In genomic region chr11:58446294-58446693, GRCh38 we compare ENCODE assay signal across 2 cellular contexts.
TF ChIP-seq lines count a peak whose summit lies in the region.

No MANE protein-coding gene starts in this region.

TF ChIP-seq in HepG2, 621 proteins besides CTCF, POLR2A, EP300 and RAD21:
- TF ChIP-seq ZNF704 (CRISPR knock-in tag; IDR thresholded peaks at IDR 0.05; ENCODE audit: borderline replicate concordance) = no peak
- peak; percentile 64 for TF ChIP-seq NFE2L2 (IDR thresholded peaks at IDR 0.05; ENCODE audit: low read length)

TF ChIP-seq in K562, 482 proteins besides CTCF, POLR2A, EP300 and RAD21 (continues in another document):
- no peak for TF ChIP-seq HDAC3 (IDR thresholded peaks at IDR 0.05; ENCODE audit: borderline replicate concordance, partially characterized antibody)
- TF ChIP-seq ZNF785 (CRISPR knock-in tag; IDR thresholded peaks at IDR 0.05) = no peak
- TF ChIP-seq E2F8 (IDR thresholded peaks at IDR 0.05; ENCODE audit: low read depth, partially characterized antibody) = no peak
- peak; percentile 70 for TF ChIP-seq MAFF (IDR thresholded peaks at IDR 0.05; ENCODE audit: low read length)
- TF ChIP-seq DIDO1 (tag; IDR thresholded peaks at IDR 0.05; ENCODE audit: low read depth) = no peak
- no peak for TF ChIP-seq REST (CRISPR knock-in tag; IDR thresholded peaks at IDR 0.05; ENCODE audit: low read depth)
- TF ChIP-seq, protein P1, sequence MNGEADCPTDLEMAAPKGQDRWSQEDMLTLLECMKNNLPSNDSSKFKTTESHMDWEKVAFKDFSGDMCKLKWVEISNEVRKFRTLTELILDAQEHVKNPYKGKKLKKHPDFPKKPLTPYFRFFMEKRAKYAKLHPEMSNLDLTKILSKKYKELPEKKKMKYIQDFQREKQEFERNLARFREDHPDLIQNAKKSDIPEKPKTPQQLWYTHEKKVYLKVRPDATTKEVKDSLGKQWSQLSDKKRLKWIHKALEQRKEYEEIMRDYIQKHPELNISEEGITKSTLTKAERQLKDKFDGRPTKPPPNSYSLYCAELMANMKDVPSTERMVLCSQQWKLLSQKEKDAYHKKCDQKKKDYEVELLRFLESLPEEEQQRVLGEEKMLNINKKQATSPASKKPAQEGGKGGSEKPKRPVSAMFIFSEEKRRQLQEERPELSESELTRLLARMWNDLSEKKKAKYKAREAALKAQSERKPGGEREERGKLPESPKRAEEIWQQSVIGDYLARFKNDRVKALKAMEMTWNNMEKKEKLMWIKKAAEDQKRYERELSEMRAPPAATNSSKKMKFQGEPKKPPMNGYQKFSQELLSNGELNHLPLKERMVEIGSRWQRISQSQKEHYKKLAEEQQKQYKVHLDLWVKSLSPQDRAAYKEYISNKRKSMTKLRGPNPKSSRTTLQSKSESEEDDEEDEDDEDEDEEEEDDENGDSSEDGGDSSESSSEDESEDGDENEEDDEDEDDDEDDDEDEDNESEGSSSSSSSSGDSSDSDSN (IDR thresholded peaks at IDR 0.05; ENCODE audit: borderline replicate concordance in 1 of 2, low read depth in 2 of 2, low read length in 2 of 2) = no peak
- TF ChIP-seq ZNF316 (IDR thresholded peaks at IDR 0.05) = peak; percentile 66; the same call in 1 of the 2 replicates
- no peak for TF ChIP-seq SLC30A9 (CRISPR knock-in tag; IDR thresholded peaks at IDR 0.05)
- TF ChIP-seq NCOA1 (IDR thresholded peaks at IDR 0.05; ENCODE audit: low read depth) = no peak
- TF ChIP-seq, protein P2, sequence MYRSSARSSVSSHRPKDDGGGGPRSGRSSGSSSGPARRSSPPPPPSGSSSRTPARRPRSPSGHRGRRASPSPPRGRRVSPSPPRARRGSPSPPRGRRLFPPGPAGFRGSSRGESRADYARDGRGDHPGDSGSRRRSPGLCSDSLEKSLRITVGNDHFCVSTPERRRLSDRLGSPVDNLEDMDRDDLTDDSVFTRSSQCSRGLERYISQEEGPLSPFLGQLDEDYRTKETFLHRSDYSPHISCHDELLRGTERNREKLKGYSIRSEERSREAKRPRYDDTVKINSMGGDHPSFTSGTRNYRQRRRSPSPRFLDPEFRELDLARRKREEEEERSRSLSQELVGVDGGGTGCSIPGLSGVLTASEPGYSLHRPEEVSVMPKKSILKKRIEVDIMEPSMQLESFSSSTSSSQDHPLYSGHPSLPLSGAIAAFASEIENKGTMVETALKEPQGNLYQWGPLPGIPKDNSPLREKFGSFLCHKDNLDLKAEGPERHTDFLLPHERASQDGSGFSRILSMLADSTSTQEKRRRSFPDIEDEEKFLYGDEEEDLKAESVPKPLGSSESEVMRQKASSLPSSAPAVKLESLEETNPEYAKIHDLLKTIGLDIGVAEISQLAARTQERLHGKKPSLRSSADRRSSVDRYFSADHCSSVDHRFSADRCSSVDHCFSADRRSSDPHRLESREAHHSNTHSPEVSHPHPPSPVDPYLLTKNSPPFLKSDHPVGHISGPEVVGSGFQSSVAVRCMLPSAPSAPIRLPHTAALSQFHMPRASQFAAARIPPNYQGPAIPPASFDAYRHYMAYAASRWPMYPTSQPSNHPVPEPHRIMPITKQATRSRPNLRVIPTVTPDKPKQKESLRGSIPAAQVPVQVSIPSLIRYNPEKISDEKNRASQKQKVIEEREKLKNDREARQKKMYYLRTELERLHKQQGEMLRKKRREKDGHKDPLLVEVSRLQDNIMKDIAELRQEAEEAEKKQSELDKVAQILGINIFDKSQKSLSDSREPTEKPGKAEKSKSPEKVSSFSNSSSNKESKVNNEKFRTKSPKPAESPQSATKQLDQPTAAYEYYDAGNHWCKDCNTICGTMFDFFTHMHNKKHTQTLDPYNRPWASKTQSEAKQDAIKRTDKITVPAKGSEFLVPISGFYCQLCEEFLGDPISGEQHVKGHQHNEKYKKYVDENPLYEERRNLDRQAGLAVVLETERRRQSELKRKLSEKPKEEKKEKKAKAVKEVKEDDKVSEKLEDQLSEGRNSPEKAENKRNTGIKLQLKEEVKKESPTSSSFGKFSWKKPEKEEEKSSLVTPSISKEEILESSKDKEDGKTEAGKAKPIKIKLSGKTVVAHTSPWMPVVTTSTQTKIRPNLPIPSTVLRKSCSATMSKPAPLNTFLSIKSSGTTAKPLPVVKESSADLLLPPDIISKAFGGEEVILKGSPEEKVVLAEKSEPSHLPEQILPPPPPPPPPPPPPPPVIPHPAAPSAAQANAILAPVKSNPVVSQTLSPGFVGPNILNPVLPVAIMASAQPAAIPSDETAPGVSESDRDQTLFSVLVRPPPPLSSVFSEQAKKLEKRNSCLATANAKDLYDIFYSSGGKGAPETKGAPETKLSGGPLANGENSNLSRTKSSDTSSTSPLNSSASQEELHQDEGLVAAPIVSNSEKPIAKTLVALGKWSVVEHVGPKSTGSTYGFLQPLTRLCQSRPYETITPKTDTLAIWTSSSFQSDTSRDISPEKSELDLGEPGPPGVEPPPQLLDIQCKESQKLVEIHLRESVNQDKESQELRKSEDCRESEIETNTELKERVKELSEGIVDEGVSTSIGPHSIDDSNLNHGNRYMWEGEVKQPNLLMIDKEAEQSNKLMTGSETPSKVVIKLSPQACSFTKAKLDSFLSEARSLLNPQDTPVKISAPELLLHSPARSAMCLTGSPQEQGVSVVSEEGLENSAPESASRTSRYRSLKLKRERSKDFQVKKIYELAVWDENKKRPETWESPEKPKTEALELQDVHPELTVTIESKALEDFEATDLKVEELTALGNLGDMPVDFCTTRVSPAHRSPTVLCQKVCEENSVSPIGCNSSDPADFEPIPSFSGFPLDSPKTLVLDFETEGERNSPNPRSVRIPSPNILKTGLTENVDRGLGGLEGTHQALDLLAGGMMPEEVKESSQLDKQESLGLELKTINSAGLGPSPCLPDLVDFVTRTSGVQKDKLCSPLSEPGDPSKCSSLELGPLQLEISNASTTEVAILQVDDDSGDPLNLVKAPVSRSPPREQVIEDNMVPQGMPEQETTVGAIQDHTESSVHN (IDR thresholded peaks at IDR 0.05; ENCODE audit: borderline replicate concordance in 1 of 2, low read depth in 1 of 2) = no peak
- TF ChIP-seq HDAC2 (IDR thresholded peaks at IDR 0.05) = no peak
- TF ChIP-seq ZNF668 (CRISPR knock-in tag; IDR thresholded peaks at IDR 0.05) = no peak
- TF ChIP-seq KAT2B (IDR thresholded peaks at IDR 0.05; ENCODE audit: low read depth, low read length) = no peak
- TF ChIP-seq MAFK (IDR thresholded peaks at IDR 0.05; ENCODE audit: low read length) = peak; percentile 56; the same call in 1 of the 2 replicates
- TF ChIP-seq ZNF263 (CRISPR knock-in tag; IDR thresholded peaks at IDR 0.05; ENCODE audit: borderline replicate concordance) = no peak
- TF ChIP-seq, protein P3, sequence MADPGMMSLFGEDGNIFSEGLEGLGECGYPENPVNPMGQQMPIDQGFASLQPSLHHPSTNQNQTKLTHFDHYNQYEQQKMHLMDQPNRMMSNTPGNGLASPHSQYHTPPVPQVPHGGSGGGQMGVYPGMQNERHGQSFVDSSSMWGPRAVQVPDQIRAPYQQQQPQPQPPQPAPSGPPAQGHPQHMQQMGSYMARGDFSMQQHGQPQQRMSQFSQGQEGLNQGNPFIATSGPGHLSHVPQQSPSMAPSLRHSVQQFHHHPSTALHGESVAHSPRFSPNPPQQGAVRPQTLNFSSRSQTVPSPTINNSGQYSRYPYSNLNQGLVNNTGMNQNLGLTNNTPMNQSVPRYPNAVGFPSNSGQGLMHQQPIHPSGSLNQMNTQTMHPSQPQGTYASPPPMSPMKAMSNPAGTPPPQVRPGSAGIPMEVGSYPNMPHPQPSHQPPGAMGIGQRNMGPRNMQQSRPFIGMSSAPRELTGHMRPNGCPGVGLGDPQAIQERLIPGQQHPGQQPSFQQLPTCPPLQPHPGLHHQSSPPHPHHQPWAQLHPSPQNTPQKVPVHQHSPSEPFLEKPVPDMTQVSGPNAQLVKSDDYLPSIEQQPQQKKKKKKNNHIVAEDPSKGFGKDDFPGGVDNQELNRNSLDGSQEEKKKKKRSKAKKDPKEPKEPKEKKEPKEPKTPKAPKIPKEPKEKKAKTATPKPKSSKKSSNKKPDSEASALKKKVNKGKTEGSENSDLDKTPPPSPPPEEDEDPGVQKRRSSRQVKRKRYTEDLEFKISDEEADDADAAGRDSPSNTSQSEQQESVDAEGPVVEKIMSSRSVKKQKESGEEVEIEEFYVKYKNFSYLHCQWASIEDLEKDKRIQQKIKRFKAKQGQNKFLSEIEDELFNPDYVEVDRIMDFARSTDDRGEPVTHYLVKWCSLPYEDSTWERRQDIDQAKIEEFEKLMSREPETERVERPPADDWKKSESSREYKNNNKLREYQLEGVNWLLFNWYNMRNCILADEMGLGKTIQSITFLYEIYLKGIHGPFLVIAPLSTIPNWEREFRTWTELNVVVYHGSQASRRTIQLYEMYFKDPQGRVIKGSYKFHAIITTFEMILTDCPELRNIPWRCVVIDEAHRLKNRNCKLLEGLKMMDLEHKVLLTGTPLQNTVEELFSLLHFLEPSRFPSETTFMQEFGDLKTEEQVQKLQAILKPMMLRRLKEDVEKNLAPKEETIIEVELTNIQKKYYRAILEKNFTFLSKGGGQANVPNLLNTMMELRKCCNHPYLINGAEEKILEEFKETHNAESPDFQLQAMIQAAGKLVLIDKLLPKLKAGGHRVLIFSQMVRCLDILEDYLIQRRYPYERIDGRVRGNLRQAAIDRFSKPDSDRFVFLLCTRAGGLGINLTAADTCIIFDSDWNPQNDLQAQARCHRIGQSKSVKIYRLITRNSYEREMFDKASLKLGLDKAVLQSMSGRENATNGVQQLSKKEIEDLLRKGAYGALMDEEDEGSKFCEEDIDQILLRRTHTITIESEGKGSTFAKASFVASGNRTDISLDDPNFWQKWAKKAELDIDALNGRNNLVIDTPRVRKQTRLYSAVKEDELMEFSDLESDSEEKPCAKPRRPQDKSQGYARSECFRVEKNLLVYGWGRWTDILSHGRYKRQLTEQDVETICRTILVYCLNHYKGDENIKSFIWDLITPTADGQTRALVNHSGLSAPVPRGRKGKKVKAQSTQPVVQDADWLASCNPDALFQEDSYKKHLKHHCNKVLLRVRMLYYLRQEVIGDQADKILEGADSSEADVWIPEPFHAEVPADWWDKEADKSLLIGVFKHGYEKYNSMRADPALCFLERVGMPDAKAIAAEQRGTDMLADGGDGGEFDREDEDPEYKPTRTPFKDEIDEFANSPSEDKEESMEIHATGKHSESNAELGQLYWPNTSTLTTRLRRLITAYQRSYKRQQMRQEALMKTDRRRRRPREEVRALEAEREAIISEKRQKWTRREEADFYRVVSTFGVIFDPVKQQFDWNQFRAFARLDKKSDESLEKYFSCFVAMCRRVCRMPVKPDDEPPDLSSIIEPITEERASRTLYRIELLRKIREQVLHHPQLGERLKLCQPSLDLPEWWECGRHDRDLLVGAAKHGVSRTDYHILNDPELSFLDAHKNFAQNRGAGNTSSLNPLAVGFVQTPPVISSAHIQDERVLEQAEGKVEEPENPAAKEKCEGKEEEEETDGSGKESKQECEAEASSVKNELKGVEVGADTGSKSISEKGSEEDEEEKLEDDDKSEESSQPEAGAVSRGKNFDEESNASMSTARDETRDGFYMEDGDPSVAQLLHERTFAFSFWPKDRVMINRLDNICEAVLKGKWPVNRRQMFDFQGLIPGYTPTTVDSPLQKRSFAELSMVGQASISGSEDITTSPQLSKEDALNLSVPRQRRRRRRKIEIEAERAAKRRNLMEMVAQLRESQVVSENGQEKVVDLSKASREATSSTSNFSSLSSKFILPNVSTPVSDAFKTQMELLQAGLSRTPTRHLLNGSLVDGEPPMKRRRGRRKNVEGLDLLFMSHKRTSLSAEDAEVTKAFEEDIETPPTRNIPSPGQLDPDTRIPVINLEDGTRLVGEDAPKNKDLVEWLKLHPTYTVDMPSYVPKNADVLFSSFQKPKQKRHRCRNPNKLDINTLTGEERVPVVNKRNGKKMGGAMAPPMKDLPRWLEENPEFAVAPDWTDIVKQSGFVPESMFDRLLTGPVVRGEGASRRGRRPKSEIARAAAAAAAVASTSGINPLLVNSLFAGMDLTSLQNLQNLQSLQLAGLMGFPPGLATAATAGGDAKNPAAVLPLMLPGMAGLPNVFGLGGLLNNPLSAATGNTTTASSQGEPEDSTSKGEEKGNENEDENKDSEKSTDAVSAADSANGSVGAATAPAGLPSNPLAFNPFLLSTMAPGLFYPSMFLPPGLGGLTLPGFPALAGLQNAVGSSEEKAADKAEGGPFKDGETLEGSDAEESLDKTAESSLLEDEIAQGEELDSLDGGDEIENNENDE (IDR thresholded peaks at IDR 0.05; ENCODE audit: low read depth, low read length) = no peak
- TF ChIP-seq SRF (CRISPR knock-in tag; IDR thresholded peaks at IDR 0.05) = no peak
- TF ChIP-seq PTRF (tag; IDR thresholded peaks at IDR 0.05) = no peak
- no peak for TF ChIP-seq ZNF232 (CRISPR knock-in tag; IDR thresholded peaks at IDR 0.05)
